7 cellular contexts compared by ENCODE assay signal in the genomic region with DNA sequence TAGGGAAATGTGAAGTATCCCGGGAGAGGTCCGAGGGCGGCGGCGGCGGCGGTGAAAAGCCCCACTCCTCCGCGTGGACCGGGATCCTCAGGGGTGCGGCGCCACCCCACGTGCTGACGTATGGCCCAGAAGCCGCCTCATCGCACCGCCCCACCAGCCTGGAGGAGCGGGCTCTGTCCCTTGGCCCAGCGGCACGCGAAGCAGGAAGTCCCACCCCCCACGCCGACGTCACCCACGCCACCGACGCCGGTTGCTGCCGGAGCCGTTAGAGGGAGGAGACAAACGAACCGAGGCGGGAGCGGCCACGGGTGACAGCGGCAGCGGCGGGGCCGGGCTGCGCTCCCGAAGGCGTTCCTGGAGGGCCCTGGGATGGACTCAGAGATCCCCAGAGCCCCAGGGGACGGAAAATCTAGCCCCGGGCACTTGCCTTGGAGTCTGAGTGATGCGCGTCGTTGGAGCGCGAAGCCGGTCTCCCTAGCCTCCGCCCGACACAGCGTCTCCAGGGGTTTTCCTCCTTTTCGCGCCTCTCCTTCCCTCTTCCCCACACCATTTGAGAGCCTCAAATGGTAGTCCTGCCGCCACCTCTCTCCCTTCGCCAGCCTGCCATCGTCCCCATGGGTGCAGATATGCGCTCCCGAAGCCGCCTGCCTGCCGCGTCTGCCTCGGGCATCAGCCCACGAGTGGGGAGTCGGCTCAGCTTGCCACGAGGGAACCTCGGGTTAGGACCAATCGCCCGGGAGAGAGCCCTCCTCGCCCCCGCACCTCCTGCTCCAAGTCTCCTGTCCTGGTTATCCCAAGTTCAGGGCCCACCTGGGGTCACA.
A peak's percentile ranks its signal among the peaks of the same experiment; 100 is the strongest.
DNase-seq lines count a peak whose midpoint lies in the region; ATAC-seq, FAIRE-seq and TF ChIP-seq lines count a peak whose summit lies in the region.

A gene with protein sequence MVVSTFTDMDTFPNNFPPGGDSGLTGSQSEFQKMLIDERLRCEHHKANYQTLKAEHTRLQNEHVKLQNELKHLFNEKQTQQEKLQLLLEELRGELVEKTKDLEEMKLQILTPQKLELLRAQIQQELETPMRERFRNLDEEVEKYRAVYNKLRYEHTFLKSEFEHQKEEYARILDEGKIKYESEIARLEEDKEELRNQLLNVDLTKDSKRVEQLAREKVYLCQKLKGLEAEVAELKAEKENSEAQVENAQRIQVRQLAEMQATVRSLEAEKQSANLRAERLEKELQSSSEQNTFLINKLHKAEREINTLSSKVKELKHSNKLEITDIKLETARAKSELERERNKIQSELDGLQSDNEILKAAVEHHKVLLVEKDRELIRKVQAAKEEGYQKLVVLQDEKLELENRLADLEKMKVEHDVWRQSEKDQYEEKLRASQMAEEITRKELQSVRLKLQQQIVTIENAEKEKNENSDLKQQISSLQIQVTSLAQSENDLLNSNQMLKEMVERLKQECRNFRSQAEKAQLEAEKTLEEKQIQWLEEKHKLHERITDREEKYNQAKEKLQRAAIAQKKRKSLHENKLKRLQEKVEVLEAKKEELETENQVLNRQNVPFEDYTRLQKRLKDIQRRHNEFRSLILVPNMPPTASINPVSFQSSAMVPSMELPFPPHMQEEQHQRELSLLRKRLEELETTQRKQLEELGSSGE (minus strand): TSS at position 95 of the 821 bp plus-strand sequence. CDS start 47,377 bp downstream, outside the sequence.

- in situ Hi-C loops in astrocyte of the spinal cord (cut with HindIII; ENCODE audit: low sequenced_read_pairs): no loop called here

- peak; percentile 89 for DNase-seq in GM18507 (ENCODE audit: extremely low spot score, insufficient read length, low read depth)
- peak; percentile 47 for DNase-seq in NCI-H2029 treated with DMSO at 0.1 percent for 48 hours (lab: John Stamatoyannopoulos, UW)
- DNase-seq in T-helper 9 cell: peak; percentile 97
- peak; percentile 93 for DNase-seq in astrocyte of the spinal cord (ENCODE audit: low read depth, low spot score)
- DNase-seq in hippocampal formation (lab: John Stamatoyannopoulos, UW): peak; percentile 88 to 96
- peak; percentile 59 for DNase-seq in retinal pigment epithelial cell (ENCODE audit: low read depth)

- FAIRE-seq in GM18507 (lab: Jason Lieb, UNC): peak; percentile 99

- TF ChIP-seq CTCF in astrocyte of the spinal cord (IDR thresholded peaks at IDR 0.05; ENCODE audit: low read depth, low read length) (no peak), retinal pigment epithelial cell (conservative IDR thresholded peaks at IDR 0.05; ENCODE audit: low read depth, low read length) (no peak)

- H3K4me3 ChIP-seq in astrocyte of the spinal cord (ENCODE audit: low read depth, low read length) (peak within 1 kb of the TSS; percentile 94), retinal pigment epithelial cell (ENCODE audit: low read length) (peak within 1 kb of the TSS; percentile 85)

- peak; percentile 97 for ATAC-seq in HG02981 (IDR thresholded peaks at IDR 0.05; ENCODE audit: unreplicated experiment)

Comparison
In these comparisons a context has a peak if more than half of its experiments do, and no peak if none do; other contexts are left out.
1. Peak in every context shown above with its lines: DNase-seq, ATAC-seq and H3K4me3 ChIP-seq.
2. DNase-seq: peak in every context shown above with its lines; median percentile 97 in T-helper 9 cell; 93 in astrocyte of the spinal cord; 92 in hippocampal formation; 89 in GM18507; 59 in retinal pigment epithelial cell; 47 in NCI-H2029 treated with DMSO at 0.1 percent for 48 hours.